ENCODE assay signal across 29 cellular contexts in the genomic region with DNA sequence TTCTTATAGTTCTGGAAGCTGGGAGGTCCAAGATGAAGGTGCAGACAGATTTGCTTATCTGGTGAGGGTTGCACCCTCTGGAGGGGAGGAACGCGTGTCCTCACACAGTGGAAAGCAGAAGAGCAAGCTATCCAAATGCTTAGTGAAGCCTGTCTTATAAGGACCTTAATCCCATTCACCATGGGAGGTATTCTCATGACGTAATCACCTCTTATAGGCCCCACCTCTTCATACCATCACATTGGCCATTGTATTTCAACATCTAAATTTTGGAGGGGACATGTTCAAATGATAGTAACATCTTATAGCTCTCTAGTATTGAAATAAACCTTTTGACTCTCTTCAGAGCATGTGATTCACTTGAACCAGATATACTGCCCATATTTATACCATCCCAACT.
"Had no signal": no experiment of that assay in that cellular context is flagged by ENCODE, and none has a peak within 500 bp of the region (broad histone marks: within the 10 kb centered on the region; RNA-seq: fewer than 3 reads in every experiment).

No MANE protein-coding gene starts in this region.

- H3K27me3 ChIP-seq: left lung, ovary, right atrium auricular region, stomach, testis, thyroid gland, transverse colon, upper lobe of left lung, vagina had no signal

- H3K4me3 Mint-ChIP-seq: immature natural killer cell; mesothelial cell of epicardium; naive B cell; natural killer cell; nephron progenitor cell; stimulated activated naive B cell treated with anti-CD40 and anti-IgM and Interleukin-4, amounts not matched to agents 10 μg/mL and 1 μg/mL and 100 μg/mL, for 72 hours had no signal

- H3K9me3 ChIP-seq: left lung, lower lobe of right lung, ovary, right atrium auricular region, stomach, testis, thyroid gland, transverse colon, upper lobe of left lung, vagina had no signal

- H3K9me3 Mint-ChIP-seq: mesothelial cell of epicardium; nephron progenitor cell; stimulated activated naive B cell treated with anti-CD40 and anti-IgM and Interleukin-4, amounts not matched to agents 10 μg/mL and 1 μg/mL and 100 μg/mL, for 72 hours had no signal

- H3K36me3 Mint-ChIP-seq: immature natural killer cell; mesothelial cell of epicardium; naive B cell; natural killer cell; stimulated activated naive B cell treated with anti-CD40 and anti-IgM and Interleukin-4, amounts not matched to agents 10 μg/mL and 1 μg/mL and 100 μg/mL, for 72 hours had no signal

- H3K4me3 ChIP-seq: left lung, lower lobe of right lung, ovary, right atrium auricular region, skin epidermis, stomach, testis, thyroid gland, transverse colon, upper lobe of left lung, vagina had no signal

- DNase-seq: hypothalamus; immature natural killer cell; kidney; left colon; left lung; lower lobe of right lung; mammary epithelial cell; mesenchymal stem cell; naive B cell; natural killer cell; nephron progenitor cell; ovary; stimulated activated CD4-positive, alpha-beta T cell treated with anti-CD3 and anti-CD28 coated beads, Interleukin-12 subunit alpha, Interleukin-12 subunit beta, amount 100 ng/mL, for 4 hours; stimulated activated CD4-positive, alpha-beta T cell treated with anti-CD3 and anti-CD28 coated beads, Interleukin-15, amount 100 ng/mL, for 24 hours; stimulated activated CD4-positive, alpha-beta T cell treated with anti-CD3 and anti-CD28 coated beads, Interleukin-2, amount 100 ng/mL, for 24 hours; stimulated activated CD4-positive, alpha-beta T cell treated with anti-CD3 and anti-CD28 coated beads, Interleukin-4, amount 100 ng/mL, for 1 hour; stimulated activated naive B cell treated with anti-CD40 and anti-IgM and Interleukin-4, amounts not matched to agents 10 μg/mL and 1 μg/mL and 100 μg/mL, for 72 hours; stimulated activated naive CD8-positive, alpha-beta T cell treated with anti-CD3 and anti-CD28 coated beads, Interleukin-15, Interleukin-2, amounts not matched to agents 100 U/mL and 50 U/mL, for 24 hours; stomach; testis; thyroid gland; transverse colon; upper lobe of left lung had no signal

- H3K4me1 ChIP-seq: left lung, lower lobe of right lung, right atrium auricular region, stomach, testis, thyroid gland, transverse colon, upper lobe of left lung, vagina had no signal

- H3K27ac Mint-ChIP-seq: immature natural killer cell; mesothelial cell of epicardium; naive B cell; natural killer cell; nephron progenitor cell; progenitor cell of endocrine pancreas; stimulated activated naive B cell treated with anti-CD40 and anti-IgM and Interleukin-4, amounts not matched to agents 10 μg/mL and 1 μg/mL and 100 μg/mL, for 72 hours had no signal

- H3K4me1 Mint-ChIP-seq: immature natural killer cell; mesothelial cell of epicardium; naive B cell; natural killer cell; stimulated activated naive B cell treated with anti-CD40 and anti-IgM and Interleukin-4, amounts not matched to agents 10 μg/mL and 1 μg/mL and 100 μg/mL, for 72 hours had no signal

- H3K27ac ChIP-seq: left lung, lower lobe of right lung, ovary, right atrium auricular region, skin epidermis, stomach, testis, thyroid gland, transverse colon, upper lobe of left lung, vagina had no signal

- ATAC-seq: left colon; left lung; lower lobe of right lung; natural killer cell; sciatic nerve; stimulated activated naive B cell treated with anti-CD40 and anti-IgM and Interleukin-4, amounts not matched to agents 10 μg/mL and 1 μg/mL and 100 μg/mL, for 72 hours; stimulated activated naive CD8-positive, alpha-beta T cell treated with anti-CD3 and anti-CD28 coated beads, Interleukin-15, Interleukin-2, amounts not matched to agents 100 U/mL and 50 U/mL, for 24 hours had no signal

- H3K27me3 Mint-ChIP-seq: naive B cell; progenitor cell of endocrine pancreas; stimulated activated naive B cell treated with anti-CD40 and anti-IgM and Interleukin-4, amounts not matched to agents 10 μg/mL and 1 μg/mL and 100 μg/mL, for 72 hours had no signal

- H3K36me3 ChIP-seq: left lung, lower lobe of right lung, ovary, right atrium auricular region, stomach, thyroid gland, transverse colon, upper lobe of left lung, vagina had no signal
